In the genomic region with DNA sequence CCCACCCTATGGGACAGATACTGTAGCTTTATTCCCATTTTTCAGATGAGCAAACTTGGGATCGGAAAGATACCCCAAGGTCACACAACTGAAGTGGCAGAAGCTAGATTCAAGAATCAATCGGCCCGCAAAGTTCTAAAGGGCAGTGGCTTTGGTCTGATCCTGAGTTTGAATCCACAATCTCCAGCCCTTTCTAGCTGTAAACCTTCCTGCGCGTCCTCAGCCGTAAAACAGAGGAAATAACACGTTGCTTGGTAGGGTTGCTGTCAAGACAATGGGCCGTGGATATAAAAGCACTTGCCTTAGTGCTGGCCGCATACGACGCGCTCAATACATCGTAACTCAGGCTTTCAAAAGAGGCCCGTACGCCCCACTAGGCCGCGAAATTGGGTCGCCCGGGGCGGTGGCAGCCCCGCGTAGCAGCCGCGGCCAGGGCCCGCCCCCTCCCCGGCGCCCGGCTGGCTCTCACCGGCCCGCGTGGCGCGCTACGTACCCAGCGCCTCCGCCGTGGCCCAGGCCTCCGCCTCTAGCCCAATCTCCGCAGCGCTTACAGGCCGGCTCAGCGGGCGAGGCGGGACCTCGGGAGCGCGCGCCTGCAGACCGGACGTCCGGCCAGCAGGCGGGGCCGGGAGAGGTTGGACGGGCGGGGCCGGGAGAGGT, we compare ENCODE assay signal across 1 cellular context.
TF ChIP-seq lines count a peak whose summit lies in the region.

A gene with protein sequence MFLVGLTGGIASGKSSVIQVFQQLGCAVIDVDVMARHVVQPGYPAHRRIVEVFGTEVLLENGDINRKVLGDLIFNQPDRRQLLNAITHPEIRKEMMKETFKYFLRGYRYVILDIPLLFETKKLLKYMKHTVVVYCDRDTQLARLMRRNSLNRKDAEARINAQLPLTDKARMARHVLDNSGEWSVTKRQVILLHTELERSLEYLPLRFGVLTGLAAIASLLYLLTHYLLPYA (minus strand): TSS at position 573 of the 660 bp plus-strand sequence. CDS start 16,747 bp downstream, outside the sequence.

TF ChIP-seq in HepG2, 621 proteins besides CTCF, POLR2A, EP300 and RAD21 (continued from another document and continues in another):
- TF ChIP-seq, protein P1, sequence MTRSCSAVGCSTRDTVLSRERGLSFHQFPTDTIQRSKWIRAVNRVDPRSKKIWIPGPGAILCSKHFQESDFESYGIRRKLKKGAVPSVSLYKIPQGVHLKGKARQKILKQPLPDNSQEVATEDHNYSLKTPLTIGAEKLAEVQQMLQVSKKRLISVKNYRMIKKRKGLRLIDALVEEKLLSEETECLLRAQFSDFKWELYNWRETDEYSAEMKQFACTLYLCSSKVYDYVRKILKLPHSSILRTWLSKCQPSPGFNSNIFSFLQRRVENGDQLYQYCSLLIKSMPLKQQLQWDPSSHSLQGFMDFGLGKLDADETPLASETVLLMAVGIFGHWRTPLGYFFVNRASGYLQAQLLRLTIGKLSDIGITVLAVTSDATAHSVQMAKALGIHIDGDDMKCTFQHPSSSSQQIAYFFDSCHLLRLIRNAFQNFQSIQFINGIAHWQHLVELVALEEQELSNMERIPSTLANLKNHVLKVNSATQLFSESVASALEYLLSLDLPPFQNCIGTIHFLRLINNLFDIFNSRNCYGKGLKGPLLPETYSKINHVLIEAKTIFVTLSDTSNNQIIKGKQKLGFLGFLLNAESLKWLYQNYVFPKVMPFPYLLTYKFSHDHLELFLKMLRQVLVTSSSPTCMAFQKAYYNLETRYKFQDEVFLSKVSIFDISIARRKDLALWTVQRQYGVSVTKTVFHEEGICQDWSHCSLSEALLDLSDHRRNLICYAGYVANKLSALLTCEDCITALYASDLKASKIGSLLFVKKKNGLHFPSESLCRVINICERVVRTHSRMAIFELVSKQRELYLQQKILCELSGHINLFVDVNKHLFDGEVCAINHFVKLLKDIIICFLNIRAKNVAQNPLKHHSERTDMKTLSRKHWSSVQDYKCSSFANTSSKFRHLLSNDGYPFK (CRISPR knock-in tag; IDR thresholded peaks at IDR 0.05; ENCODE audit: borderline replicate concordance): no peak
- no peak for TF ChIP-seq NFRKB (IDR thresholded peaks at IDR 0.05)
- TF ChIP-seq, protein P2, sequence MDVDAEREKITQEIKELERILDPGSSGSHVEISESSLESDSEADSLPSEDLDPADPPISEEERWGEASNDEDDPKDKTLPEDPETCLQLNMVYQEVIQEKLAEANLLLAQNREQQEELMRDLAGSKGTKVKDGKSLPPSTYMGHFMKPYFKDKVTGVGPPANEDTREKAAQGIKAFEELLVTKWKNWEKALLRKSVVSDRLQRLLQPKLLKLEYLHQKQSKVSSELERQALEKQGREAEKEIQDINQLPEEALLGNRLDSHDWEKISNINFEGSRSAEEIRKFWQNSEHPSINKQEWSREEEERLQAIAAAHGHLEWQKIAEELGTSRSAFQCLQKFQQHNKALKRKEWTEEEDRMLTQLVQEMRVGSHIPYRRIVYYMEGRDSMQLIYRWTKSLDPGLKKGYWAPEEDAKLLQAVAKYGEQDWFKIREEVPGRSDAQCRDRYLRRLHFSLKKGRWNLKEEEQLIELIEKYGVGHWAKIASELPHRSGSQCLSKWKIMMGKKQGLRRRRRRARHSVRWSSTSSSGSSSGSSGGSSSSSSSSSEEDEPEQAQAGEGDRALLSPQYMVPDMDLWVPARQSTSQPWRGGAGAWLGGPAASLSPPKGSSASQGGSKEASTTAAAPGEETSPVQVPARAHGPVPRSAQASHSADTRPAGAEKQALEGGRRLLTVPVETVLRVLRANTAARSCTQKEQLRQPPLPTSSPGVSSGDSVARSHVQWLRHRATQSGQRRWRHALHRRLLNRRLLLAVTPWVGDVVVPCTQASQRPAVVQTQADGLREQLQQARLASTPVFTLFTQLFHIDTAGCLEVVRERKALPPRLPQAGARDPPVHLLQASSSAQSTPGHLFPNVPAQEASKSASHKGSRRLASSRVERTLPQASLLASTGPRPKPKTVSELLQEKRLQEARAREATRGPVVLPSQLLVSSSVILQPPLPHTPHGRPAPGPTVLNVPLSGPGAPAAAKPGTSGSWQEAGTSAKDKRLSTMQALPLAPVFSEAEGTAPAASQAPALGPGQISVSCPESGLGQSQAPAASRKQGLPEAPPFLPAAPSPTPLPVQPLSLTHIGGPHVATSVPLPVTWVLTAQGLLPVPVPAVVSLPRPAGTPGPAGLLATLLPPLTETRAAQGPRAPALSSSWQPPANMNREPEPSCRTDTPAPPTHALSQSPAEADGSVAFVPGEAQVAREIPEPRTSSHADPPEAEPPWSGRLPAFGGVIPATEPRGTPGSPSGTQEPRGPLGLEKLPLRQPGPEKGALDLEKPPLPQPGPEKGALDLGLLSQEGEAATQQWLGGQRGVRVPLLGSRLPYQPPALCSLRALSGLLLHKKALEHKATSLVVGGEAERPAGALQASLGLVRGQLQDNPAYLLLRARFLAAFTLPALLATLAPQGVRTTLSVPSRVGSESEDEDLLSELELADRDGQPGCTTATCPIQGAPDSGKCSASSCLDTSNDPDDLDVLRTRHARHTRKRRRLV (CRISPR knock-in tag; IDR thresholded peaks at IDR 0.05): no peak
- TF ChIP-seq, protein P3, sequence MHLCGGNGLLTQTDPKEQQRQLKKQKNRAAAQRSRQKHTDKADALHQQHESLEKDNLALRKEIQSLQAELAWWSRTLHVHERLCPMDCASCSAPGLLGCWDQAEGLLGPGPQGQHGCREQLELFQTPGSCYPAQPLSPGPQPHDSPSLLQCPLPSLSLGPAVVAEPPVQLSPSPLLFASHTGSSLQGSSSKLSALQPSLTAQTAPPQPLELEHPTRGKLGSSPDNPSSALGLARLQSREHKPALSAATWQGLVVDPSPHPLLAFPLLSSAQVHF (CRISPR knock-in tag; IDR thresholded peaks at IDR 0.05): no peak
- TF ChIP-seq MED13 (CRISPR knock-in tag; IDR thresholded peaks at IDR 0.05): no peak
- TF ChIP-seq, protein P4, sequence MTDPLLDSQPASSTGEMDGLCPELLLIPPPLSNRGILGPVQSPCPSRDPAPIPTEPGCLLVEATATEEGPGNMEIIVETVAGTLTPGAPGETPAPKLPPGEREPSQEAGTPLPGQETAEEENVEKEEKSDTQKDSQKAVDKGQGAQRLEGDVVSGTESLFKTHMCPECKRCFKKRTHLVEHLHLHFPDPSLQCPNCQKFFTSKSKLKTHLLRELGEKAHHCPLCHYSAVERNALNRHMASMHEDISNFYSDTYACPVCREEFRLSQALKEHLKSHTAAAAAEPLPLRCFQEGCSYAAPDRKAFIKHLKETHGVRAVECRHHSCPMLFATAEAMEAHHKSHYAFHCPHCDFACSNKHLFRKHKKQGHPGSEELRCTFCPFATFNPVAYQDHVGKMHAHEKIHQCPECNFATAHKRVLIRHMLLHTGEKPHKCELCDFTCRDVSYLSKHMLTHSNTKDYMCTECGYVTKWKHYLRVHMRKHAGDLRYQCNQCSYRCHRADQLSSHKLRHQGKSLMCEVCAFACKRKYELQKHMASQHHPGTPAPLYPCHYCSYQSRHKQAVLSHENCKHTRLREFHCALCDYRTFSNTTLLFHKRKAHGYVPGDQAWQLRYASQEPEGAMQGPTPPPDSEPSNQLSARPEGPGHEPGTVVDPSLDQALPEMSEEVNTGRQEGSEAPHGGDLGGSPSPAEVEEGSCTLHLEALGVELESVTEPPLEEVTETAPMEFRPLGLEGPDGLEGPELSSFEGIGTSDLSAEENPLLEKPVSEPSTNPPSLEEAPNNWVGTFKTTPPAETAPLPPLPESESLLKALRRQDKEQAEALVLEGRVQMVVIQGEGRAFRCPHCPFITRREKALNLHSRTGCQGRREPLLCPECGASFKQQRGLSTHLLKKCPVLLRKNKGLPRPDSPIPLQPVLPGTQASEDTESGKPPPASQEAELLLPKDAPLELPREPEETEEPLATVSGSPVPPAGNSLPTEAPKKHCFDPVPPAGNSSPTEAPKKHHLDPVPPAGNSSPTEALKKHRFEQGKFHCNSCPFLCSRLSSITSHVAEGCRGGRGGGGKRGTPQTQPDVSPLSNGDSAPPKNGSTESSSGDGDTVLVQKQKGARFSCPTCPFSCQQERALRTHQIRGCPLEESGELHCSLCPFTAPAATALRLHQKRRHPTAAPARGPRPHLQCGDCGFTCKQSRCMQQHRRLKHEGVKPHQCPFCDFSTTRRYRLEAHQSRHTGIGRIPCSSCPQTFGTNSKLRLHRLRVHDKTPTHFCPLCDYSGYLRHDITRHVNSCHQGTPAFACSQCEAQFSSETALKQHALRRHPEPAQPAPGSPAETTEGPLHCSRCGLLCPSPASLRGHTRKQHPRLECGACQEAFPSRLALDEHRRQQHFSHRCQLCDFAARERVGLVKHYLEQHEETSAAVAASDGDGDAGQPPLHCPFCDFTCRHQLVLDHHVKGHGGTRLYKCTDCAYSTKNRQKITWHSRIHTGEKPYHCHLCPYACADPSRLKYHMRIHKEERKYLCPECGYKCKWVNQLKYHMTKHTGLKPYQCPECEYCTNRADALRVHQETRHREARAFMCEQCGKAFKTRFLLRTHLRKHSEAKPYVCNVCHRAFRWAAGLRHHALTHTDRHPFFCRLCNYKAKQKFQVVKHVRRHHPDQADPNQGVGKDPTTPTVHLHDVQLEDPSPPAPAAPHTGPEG (CRISPR knock-in tag; IDR thresholded peaks at IDR 0.05): no peak; the same call in 1 of the 2 replicates
- peak; percentile 78 for TF ChIP-seq NFYC (CRISPR knock-in tag; IDR thresholded peaks at IDR 0.05)
- TF ChIP-seq, protein P5, sequence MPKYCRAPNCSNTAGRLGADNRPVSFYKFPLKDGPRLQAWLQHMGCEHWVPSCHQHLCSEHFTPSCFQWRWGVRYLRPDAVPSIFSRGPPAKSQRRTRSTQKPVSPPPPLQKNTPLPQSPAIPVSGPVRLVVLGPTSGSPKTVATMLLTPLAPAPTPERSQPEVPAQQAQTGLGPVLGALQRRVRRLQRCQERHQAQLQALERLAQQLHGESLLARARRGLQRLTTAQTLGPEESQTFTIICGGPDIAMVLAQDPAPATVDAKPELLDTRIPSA (CRISPR knock-in tag; IDR thresholded peaks at IDR 0.05; ENCODE audit: borderline replicate concordance): 0 out of 2 replicates have a peak, but pooled peaks have one; percentile 11
- TF ChIP-seq ZNF546 (CRISPR knock-in tag; conservative IDR thresholded peaks at IDR 0.05): no peak; the same call in 1 of the 2 replicates
- TF ChIP-seq ZNF772 (CRISPR knock-in tag; IDR thresholded peaks at IDR 0.05): no peak
- no peak for TF ChIP-seq SMAD9 (CRISPR knock-in tag; IDR thresholded peaks at IDR 0.05)
- no peak for TF ChIP-seq ZNF224 (CRISPR knock-in tag; IDR thresholded peaks at IDR 0.05)
- no peak for TF ChIP-seq PHF21A (CRISPR knock-in tag; IDR thresholded peaks at IDR 0.05)
- peak; percentile 77 for TF ChIP-seq ZNF563 (CRISPR knock-in tag; IDR thresholded peaks at IDR 0.05)
- TF ChIP-seq, protein P6, sequence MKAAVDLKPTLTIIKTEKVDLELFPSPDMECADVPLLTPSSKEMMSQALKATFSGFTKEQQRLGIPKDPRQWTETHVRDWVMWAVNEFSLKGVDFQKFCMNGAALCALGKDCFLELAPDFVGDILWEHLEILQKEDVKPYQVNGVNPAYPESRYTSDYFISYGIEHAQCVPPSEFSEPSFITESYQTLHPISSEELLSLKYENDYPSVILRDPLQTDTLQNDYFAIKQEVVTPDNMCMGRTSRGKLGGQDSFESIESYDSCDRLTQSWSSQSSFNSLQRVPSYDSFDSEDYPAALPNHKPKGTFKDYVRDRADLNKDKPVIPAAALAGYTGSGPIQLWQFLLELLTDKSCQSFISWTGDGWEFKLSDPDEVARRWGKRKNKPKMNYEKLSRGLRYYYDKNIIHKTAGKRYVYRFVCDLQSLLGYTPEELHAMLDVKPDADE (CRISPR knock-in tag; IDR thresholded peaks at IDR 0.05): no peak
- TF ChIP-seq, protein P7, sequence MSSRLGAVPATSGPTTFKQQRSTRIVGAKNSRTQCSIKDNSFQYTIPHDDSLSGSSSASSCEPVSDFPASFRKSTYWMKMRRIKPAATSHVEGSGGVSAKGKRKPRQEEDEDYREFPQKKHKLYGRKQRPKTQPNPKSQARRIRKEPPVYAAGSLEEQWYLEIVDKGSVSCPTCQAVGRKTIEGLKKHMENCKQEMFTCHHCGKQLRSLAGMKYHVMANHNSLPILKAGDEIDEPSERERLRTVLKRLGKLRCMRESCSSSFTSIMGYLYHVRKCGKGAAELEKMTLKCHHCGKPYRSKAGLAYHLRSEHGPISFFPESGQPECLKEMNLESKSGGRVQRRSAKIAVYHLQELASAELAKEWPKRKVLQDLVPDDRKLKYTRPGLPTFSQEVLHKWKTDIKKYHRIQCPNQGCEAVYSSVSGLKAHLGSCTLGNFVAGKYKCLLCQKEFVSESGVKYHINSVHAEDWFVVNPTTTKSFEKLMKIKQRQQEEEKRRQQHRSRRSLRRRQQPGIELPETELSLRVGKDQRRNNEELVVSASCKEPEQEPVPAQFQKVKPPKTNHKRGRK (CRISPR knock-in tag; IDR thresholded peaks at IDR 0.05): no peak
- TF ChIP-seq, protein P8, sequence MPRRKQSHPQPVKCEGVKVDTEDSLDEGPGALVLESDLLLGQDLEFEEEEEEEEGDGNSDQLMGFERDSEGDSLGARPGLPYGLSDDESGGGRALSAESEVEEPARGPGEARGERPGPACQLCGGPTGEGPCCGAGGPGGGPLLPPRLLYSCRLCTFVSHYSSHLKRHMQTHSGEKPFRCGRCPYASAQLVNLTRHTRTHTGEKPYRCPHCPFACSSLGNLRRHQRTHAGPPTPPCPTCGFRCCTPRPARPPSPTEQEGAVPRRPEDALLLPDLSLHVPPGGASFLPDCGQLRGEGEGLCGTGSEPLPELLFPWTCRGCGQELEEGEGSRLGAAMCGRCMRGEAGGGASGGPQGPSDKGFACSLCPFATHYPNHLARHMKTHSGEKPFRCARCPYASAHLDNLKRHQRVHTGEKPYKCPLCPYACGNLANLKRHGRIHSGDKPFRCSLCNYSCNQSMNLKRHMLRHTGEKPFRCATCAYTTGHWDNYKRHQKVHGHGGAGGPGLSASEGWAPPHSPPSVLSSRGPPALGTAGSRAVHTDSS (CRISPR knock-in tag; conservative IDR thresholded peaks at IDR 0.05): no peak
- no peak for TF ChIP-seq HMGA1 (CRISPR knock-in tag; conservative IDR thresholded peaks at IDR 0.05)
- TF ChIP-seq CHD2 (IDR thresholded peaks at IDR 0.05; ENCODE audit: low read depth, low read length): 0 out of 2 replicates have a peak, but pooled peaks have one; percentile 22
- no peak for TF ChIP-seq HNRNPUL1 (IDR thresholded peaks at IDR 0.05; ENCODE audit: low read depth, low read length)
- peak; percentile 43; the same call in 1 of the 2 replicates for TF ChIP-seq ZNF703 (CRISPR knock-in tag; IDR thresholded peaks at IDR 0.05; ENCODE audit: borderline replicate concordance)
- TF ChIP-seq POLR2G (IDR thresholded peaks at IDR 0.05; ENCODE audit: low read depth, low read length): no peak; the same call in 1 of the 2 replicates
- TF ChIP-seq TSC22D2 (CRISPR knock-in tag; IDR thresholded peaks at IDR 0.05; ENCODE audit: borderline replicate concordance): no peak
- TF ChIP-seq, protein P9, sequence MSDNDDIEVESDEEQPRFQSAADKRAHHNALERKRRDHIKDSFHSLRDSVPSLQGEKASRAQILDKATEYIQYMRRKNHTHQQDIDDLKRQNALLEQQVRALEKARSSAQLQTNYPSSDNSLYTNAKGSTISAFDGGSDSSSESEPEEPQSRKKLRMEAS (IDR thresholded peaks at IDR 0.05): peak; percentile 70
- TF ChIP-seq, protein P10, sequence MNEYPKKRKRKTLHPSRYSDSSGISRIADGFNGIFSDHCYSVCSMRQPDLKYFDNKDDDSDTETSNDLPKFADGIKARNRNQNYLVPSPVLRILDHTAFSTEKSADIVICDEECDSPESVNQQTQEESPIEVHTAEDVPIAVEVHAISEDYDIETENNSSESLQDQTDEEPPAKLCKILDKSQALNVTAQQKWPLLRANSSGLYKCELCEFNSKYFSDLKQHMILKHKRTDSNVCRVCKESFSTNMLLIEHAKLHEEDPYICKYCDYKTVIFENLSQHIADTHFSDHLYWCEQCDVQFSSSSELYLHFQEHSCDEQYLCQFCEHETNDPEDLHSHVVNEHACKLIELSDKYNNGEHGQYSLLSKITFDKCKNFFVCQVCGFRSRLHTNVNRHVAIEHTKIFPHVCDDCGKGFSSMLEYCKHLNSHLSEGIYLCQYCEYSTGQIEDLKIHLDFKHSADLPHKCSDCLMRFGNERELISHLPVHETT (CRISPR knock-in tag; conservative IDR thresholded peaks at IDR 0.05): peak; percentile 66; the same call in 1 of the 2 replicates
